ENCODE assay signal across 27 cellular contexts in genomic region chr7:158130023-158130409, GRCh38.
"Had no signal": no experiment of that assay in that cellular context is flagged by ENCODE, and none has a peak within 500 bp of the region (broad histone marks: within the 10 kb centered on the region; RNA-seq: fewer than 3 reads in every experiment).

No MANE protein-coding gene starts in this region.

- H3K4me3 Mint-ChIP-seq: activated CD4-positive, alpha-beta memory T cell treated with anti-CD3 and anti-CD28 coated beads, Interleukin-2, amount 10 ng/mL, durations not matched to agents 7 days and 5 days; activated CD4-positive, alpha-beta T cell treated with anti-CD3 and anti-CD28 coated beads, Interleukin-2, amount 10 ng/mL, durations not matched to agents 7 days and 5 days; activated naive CD4-positive, alpha-beta T cell treated with anti-CD3 and anti-CD28 coated beads, Interleukin-2, amount 50 U/mL, for 24 hours; activated naive CD8-positive, alpha-beta T cell treated with anti-CD3 and anti-CD28 coated beads for 36 hours; activated naive CD8-positive, alpha-beta T cell treated with anti-CD3 and anti-CD28 coated beads, Interleukin-2, amount 50 U/mL, for 24 hours; activated T-cell treated with anti-CD3 and anti-CD28 coated beads, Interleukin-2, amount 50 U/mL, for 4 hours; activated T-helper 17 cell treated with anti-CD3 and anti-CD28 coated beads, Interleukin-2, amount 50 U/mL, for 72 hours; effector memory CD8-positive, alpha-beta T cell; WTC11 had no signal

- H3K27ac ChIP-seq: adrenal gland, body of pancreas, epithelial cell of prostate, esophagus squamous epithelium, gastroesophageal sphincter, VCaP had no signal

- H3K27me3 Mint-ChIP-seq: activated CD4-positive, alpha-beta memory T cell treated with anti-CD3 and anti-CD28 coated beads, Interleukin-2, amount 10 ng/mL, durations not matched to agents 7 days and 5 days; activated CD4-positive, alpha-beta T cell treated with anti-CD3 and anti-CD28 coated beads, Interleukin-2, amount 10 ng/mL, durations not matched to agents 7 days and 5 days; activated naive CD4-positive, alpha-beta T cell treated with anti-CD3 and anti-CD28 coated beads, Interleukin-2, amount 50 U/mL, for 24 hours; activated naive CD8-positive, alpha-beta T cell treated with anti-CD3 and anti-CD28 coated beads for 36 hours; activated naive CD8-positive, alpha-beta T cell treated with anti-CD3 and anti-CD28 coated beads, Interleukin-2, amount 50 U/mL, for 24 hours; activated T-helper 17 cell treated with anti-CD3 and anti-CD28 coated beads, Interleukin-2, amount 50 U/mL, for 72 hours; effector memory CD8-positive, alpha-beta T cell had no signal

- H3K4me1 Mint-ChIP-seq: activated CD4-positive, alpha-beta memory T cell treated with anti-CD3 and anti-CD28 coated beads, Interleukin-2, amount 10 ng/mL, durations not matched to agents 7 days and 5 days; activated CD4-positive, alpha-beta T cell treated with anti-CD3 and anti-CD28 coated beads, Interleukin-2, amount 10 ng/mL, durations not matched to agents 7 days and 5 days; activated naive CD4-positive, alpha-beta T cell treated with anti-CD3 and anti-CD28 coated beads, Interleukin-2, amount 50 U/mL, for 24 hours; activated naive CD8-positive, alpha-beta T cell treated with anti-CD3 and anti-CD28 coated beads for 36 hours; activated naive CD8-positive, alpha-beta T cell treated with anti-CD3 and anti-CD28 coated beads, Interleukin-2, amount 50 U/mL, for 24 hours; activated T-helper 17 cell treated with anti-CD3 and anti-CD28 coated beads, Interleukin-2, amount 50 U/mL, for 72 hours; WTC11 had no signal

- DNase-seq: activated CD4-positive, alpha-beta memory T cell treated with anti-CD3 and anti-CD28 coated beads, Interleukin-2, amount 10 ng/mL, durations not matched to agents 7 days and 5 days; activated CD4-positive, alpha-beta T cell treated with anti-CD3 and anti-CD28 coated beads for 1 hour; activated CD4-positive, alpha-beta T cell treated with anti-CD3 and anti-CD28 coated beads for 4 hours; activated CD4-positive, alpha-beta T cell treated with anti-CD3 and anti-CD28 coated beads, Interleukin-2, amount 10 ng/mL, durations not matched to agents 7 days and 5 days; activated CD4-positive, alpha-beta T cell treated with anti-CD3 and anti-CD28 coated beads, Interleukin-2, amount 50 U/mL, for 4 hours; activated effector memory CD4-positive, alpha-beta T cell treated with Interleukin-2 at 50 U/mL for 16 hours; activated gamma-delta T cell treated with Interleukin-2 at 50 U/mL for 16 hours; activated naive CD4-positive, alpha-beta T cell treated with Interleukin-2 at 50 U/mL for 16 hours; activated naive CD8-positive, alpha-beta T cell treated with anti-CD3 and anti-CD28 coated beads for 36 hours; activated naive CD8-positive, alpha-beta T cell treated with anti-CD3 and anti-CD28 coated beads, Interleukin-2, amount 50 U/mL, for 24 hours; activated T-cell treated with anti-CD3 and anti-CD28 coated beads, Interleukin-2, amount 50 U/mL, for 4 hours; adrenal gland; amygdala; body of pancreas; cortex of kidney; dermis blood vessel endothelial cell; effector CD4-positive, alpha-beta T cell; effector memory CD8-positive, alpha-beta T cell; esophagus squamous epithelium; foreskin melanocyte; T-helper 2 cell had no signal

- H3K27ac Mint-ChIP-seq: activated CD4-positive, alpha-beta memory T cell treated with anti-CD3 and anti-CD28 coated beads, Interleukin-2, amount 10 ng/mL, durations not matched to agents 7 days and 5 days; activated CD4-positive, alpha-beta T cell treated with anti-CD3 and anti-CD28 coated beads, Interleukin-2, amount 10 ng/mL, durations not matched to agents 7 days and 5 days; activated naive CD4-positive, alpha-beta T cell treated with anti-CD3 and anti-CD28 coated beads, Interleukin-2, amount 50 U/mL, for 24 hours; activated naive CD8-positive, alpha-beta T cell treated with anti-CD3 and anti-CD28 coated beads for 36 hours; activated naive CD8-positive, alpha-beta T cell treated with anti-CD3 and anti-CD28 coated beads, Interleukin-2, amount 50 U/mL, for 24 hours; activated T-helper 17 cell treated with anti-CD3 and anti-CD28 coated beads, Interleukin-2, amount 50 U/mL, for 72 hours; effector memory CD8-positive, alpha-beta T cell; WTC11 had no signal

- H3K9me3 ChIP-seq: adrenal gland, body of pancreas, esophagus squamous epithelium had no signal

- H3K4me3 ChIP-seq: adrenal gland, body of pancreas, esophagus squamous epithelium, gastroesophageal sphincter had no signal

- H3K27me3 ChIP-seq: adrenal gland, body of pancreas, esophagus squamous epithelium, gastroesophageal sphincter had no signal

- ATAC-seq: activated naive CD8-positive, alpha-beta T cell treated with anti-CD3 and anti-CD28 coated beads, Interleukin-2, amount 50 U/mL, for 24 hours; activated T-cell treated with anti-CD3 and anti-CD28 coated beads, Interleukin-2, amount 50 U/mL, for 4 hours; activated T-helper 17 cell treated with anti-CD3 and anti-CD28 coated beads, Interleukin-2, amount 50 U/mL, for 72 hours; body of pancreas; effector memory CD8-positive, alpha-beta T cell; gastroesophageal sphincter; WTC11 had no signal

- H3K9me3 Mint-ChIP-seq: activated naive CD4-positive, alpha-beta T cell treated with anti-CD3 and anti-CD28 coated beads, Interleukin-2, amount 50 U/mL, for 24 hours; activated naive CD8-positive, alpha-beta T cell treated with anti-CD3 and anti-CD28 coated beads for 36 hours; activated T-cell treated with anti-CD3 and anti-CD28 coated beads, Interleukin-2, amount 50 U/mL, for 4 hours; activated T-helper 17 cell treated with anti-CD3 and anti-CD28 coated beads, Interleukin-2, amount 50 U/mL, for 72 hours had no signal

- H3K4me1 ChIP-seq: adrenal gland, body of pancreas, esophagus squamous epithelium, gastroesophageal sphincter had no signal

- H3K36me3 Mint-ChIP-seq: activated naive CD4-positive, alpha-beta T cell treated with anti-CD3 and anti-CD28 coated beads, Interleukin-2, amount 50 U/mL, for 24 hours; activated naive CD8-positive, alpha-beta T cell treated with anti-CD3 and anti-CD28 coated beads for 36 hours had no signal

- H3K36me3 ChIP-seq: adrenal gland, esophagus squamous epithelium, gastroesophageal sphincter had no signal
